Comparison of ENCODE assay signal across 22 cellular contexts in genomic region chr9:129267141-129267540, GRCh38.
"Had no signal": no experiment of that assay in that cellular context is flagged by ENCODE, and none has a peak within 500 bp of the region (broad histone marks: within the 10 kb centered on the region; RNA-seq: fewer than 3 reads in every experiment).

No MANE protein-coding gene starts in this region.

- H3K36me3 ChIP-seq: esophagus squamous epithelium, neutrophil, upper lobe of left lung had no signal

- H3K9me3 Mint-ChIP-seq: activated CD4-positive, alpha-beta memory T cell treated with anti-CD3 and anti-CD28 coated beads for 36 hours; activated CD4-positive, alpha-beta T cell treated with anti-CD3 and anti-CD28 coated beads, Interleukin-2, amount 10 ng/mL, durations not matched to agents 24 days and 14 days; activated T-cell treated with anti-CD3 and anti-CD28 coated beads, Interleukin-2, amount 50 U/mL, for 4 hours; activated T-helper 17 cell treated with anti-CD3 and anti-CD28 coated beads, Interleukin-2, amount 50 U/mL, for 72 hours; central memory CD8-positive, alpha-beta T cell; dendritic cell treated with granulocyte-macrophage colony-stimulating factor and Interleukin-4, amounts not matched to agents 40 ng/mL and 50 ng/mL, for 4 days; nephron; stimulated activated memory B cell treated with anti-CD40 and anti-IgM and Interleukin-4, amounts not matched to agents 10 μg/mL and 1 μg/mL and 100 μg/mL, for 72 hours; stimulated activated naive CD8-positive, alpha-beta T cell treated with anti-CD3 and anti-CD28 coated beads, Interleukin-15, amount 100 ng/mL, for 72 hours had no signal

- H3K27ac Mint-ChIP-seq: activated CD4-positive, alpha-beta T cell treated with anti-CD3 and anti-CD28 coated beads, Interleukin-2, amount 10 ng/mL, durations not matched to agents 24 days and 14 days; activated T-helper 17 cell treated with anti-CD3 and anti-CD28 coated beads, Interleukin-2, amount 50 U/mL, for 72 hours; dendritic cell treated with granulocyte-macrophage colony-stimulating factor and Interleukin-4, amounts not matched to agents 40 ng/mL and 50 ng/mL, for 4 days; nephron; progenitor cell of endocrine pancreas had no signal

- H3K4me3 Mint-ChIP-seq: activated CD4-positive, alpha-beta memory T cell treated with anti-CD3 and anti-CD28 coated beads for 36 hours; activated CD4-positive, alpha-beta T cell treated with anti-CD3 and anti-CD28 coated beads, Interleukin-2, amount 10 ng/mL, durations not matched to agents 24 days and 14 days; activated T-cell treated with anti-CD3 and anti-CD28 coated beads, Interleukin-2, amount 50 U/mL, for 4 hours; activated T-helper 17 cell treated with anti-CD3 and anti-CD28 coated beads, Interleukin-2, amount 50 U/mL, for 72 hours; central memory CD8-positive, alpha-beta T cell; dendritic cell treated with granulocyte-macrophage colony-stimulating factor and Interleukin-4, amounts not matched to agents 40 ng/mL and 50 ng/mL, for 4 days; nephron; stimulated activated memory B cell treated with anti-CD40 and anti-IgM and Interleukin-4, amounts not matched to agents 10 μg/mL and 1 μg/mL and 100 μg/mL, for 72 hours; stimulated activated naive CD8-positive, alpha-beta T cell treated with anti-CD3 and anti-CD28 coated beads, Interleukin-15, amount 100 ng/mL, for 72 hours had no signal

- H3K27me3 Mint-ChIP-seq: activated CD4-positive, alpha-beta T cell treated with anti-CD3 and anti-CD28 coated beads, Interleukin-2, amount 10 ng/mL, durations not matched to agents 24 days and 14 days; activated T-helper 17 cell treated with anti-CD3 and anti-CD28 coated beads, Interleukin-2, amount 50 U/mL, for 72 hours had no signal

- H3K27ac ChIP-seq: esophagus squamous epithelium, neutrophil, skin epidermis, upper lobe of left lung had no signal

- H3K4me3 ChIP-seq: esophagus squamous epithelium, skin epidermis, upper lobe of left lung had no signal

- H3K4me1 ChIP-seq: esophagus squamous epithelium, upper lobe of left lung had no signal

- H3K36me3 Mint-ChIP-seq: activated CD4-positive, alpha-beta memory T cell treated with anti-CD3 and anti-CD28 coated beads for 36 hours; stimulated activated memory B cell treated with anti-CD40 and anti-IgM and Interleukin-4, amounts not matched to agents 10 μg/mL and 1 μg/mL and 100 μg/mL, for 72 hours had no signal

- DNase-seq: activated CD4-positive, alpha-beta memory T cell treated with anti-CD3 and anti-CD28 coated beads for 36 hours; activated CD4-positive, alpha-beta T cell treated with anti-CD3 and anti-CD28 coated beads, Interleukin-2, amount 10 ng/mL, durations not matched to agents 24 days and 14 days; activated CD4-positive, CD25-positive, alpha-beta regulatory T cell treated with anti-CD3 and anti-CD28 coated beads, Interleukin-2, amount 50 U/mL, for 72 hours; activated T-cell treated with anti-CD3 and anti-CD28 coated beads, Interleukin-2, amount 50 U/mL, for 4 hours; amygdala; esophagus squamous epithelium; islet precursor cell; left cardiac atrium; mammary epithelial cell; stimulated activated CD4-positive, alpha-beta T cell treated with anti-CD3 and anti-CD28 coated beads, Interleukin-4, amount 100 ng/mL, for 24 hours; stimulated activated naive CD8-positive, alpha-beta T cell treated with anti-CD3 and anti-CD28 coated beads, Interleukin-15, amount 100 ng/mL, for 72 hours; T-helper 2 cell; upper lobe of left lung had no signal

- H3K27me3 ChIP-seq: esophagus squamous epithelium, upper lobe of left lung had no signal

- H3K9me3 ChIP-seq: esophagus squamous epithelium, neutrophil, upper lobe of left lung had no signal

- ATAC-seq: activated T-cell treated with anti-CD3 and anti-CD28 coated beads, Interleukin-2, amount 50 U/mL, for 4 hours; activated T-helper 17 cell treated with anti-CD3 and anti-CD28 coated beads, Interleukin-2, amount 50 U/mL, for 72 hours; left cardiac atrium; sciatic nerve; stimulated activated memory B cell treated with anti-CD40 and anti-IgM and Interleukin-4, amounts not matched to agents 10 μg/mL and 1 μg/mL and 100 μg/mL, for 72 hours; stimulated activated naive CD8-positive, alpha-beta T cell treated with anti-CD3 and anti-CD28 coated beads, Interleukin-15, amount 100 ng/mL, for 72 hours had no signal
